Comparison of ENCODE assay signal across 8 cellular contexts in the genomic region with DNA sequence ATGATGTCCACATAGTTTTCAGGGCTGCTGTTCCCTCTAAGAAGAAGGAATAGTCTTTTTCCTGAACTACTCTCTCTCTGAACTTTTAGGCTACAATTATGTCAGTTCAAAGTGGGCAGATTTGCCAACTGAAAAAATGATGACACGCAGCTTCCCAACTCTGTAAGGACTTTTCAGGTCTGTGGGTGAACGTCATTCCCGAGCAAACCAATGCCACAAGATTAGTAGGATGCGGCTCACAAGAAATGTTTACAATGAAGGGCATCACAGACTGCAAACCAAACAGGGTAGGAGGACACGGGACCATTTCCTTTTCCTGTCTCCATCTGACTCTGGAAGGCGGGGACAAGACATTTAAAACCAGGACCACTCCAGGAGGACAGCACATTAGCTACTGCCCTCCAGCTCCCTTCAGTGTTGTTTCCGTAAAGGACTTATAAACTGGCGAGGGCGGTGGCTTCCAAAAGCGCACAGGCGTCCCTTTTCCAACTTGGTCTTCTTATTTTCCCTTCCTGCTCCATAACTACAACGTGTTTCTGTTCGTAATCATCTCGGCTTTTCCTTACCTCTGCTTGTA. TPM values are rescaled to one million over a fixed set of nuclear protein-coding genes. Genes with fewer than 3 reads are reported as not detected.
DNase-seq lines count a peak whose midpoint lies in the region; ATAC-seq, FAIRE-seq and TF ChIP-seq lines count a peak whose summit lies in the region.

No MANE protein-coding gene starts in this region.

- no peaks in the 10 kb centered on the region for H3K27me3 Mint-ChIP-seq in activated naive CD8-positive, alpha-beta T cell

- no peaks in the 10 kb centered on the region for H3K9me3 Mint-ChIP-seq in activated naive CD8-positive, alpha-beta T cell (ENCODE audit: low read depth)

- DNase-seq in NCI-H82 (lab: John Stamatoyannopoulos, UW) (peak; percentile 77), NCI-H82 treated with DMSO at 0.1 percent for 48 hours (lab: John Stamatoyannopoulos, UW; ENCODE audit: unreplicated experiment) (no peak), MG63 (peak; percentile 41), head of caudate nucleus (peak in 35 of 42 donors; percentile 4 to 64 (median 34)), omental fat pad (ENCODE audit: low spot score) (no peak), D721Med (ENCODE audit: insufficient read length, low spot score) (no peak)

- no peaks in the 10 kb centered on the region for H3K36me3 ChIP-seq in MG63

- FAIRE-seq in D721Med (lab: Jason Lieb, UNC) = no peak

- no peaks in the 10 kb centered on the region for H3K27me3 ChIP-seq in MG63

- H3K27ac Mint-ChIP-seq in activated naive CD8-positive, alpha-beta T cell = peak overlapping the region; percentile 97

- peak overlapping the region; percentile 99 for H3K4me3 Mint-ChIP-seq in activated naive CD8-positive, alpha-beta T cell

- TF ChIP-seq CTCF in omental fat pad (IDR thresholded peaks at IDR 0.05) (no peak), D721Med (IDR thresholded peaks at IDR 0.05; ENCODE audit: insufficient read depth, missing control alignments) (no peak)

- intact Hi-C loops in head of caudate nucleus (cut with DNase I) = loop anchor here (5.0 to 10.0 kb wide), 2 partner anchors 98 to 220 kb away; no protein-coding TSS in a partner anchor

- H3K4me1 Mint-ChIP-seq in activated naive CD8-positive, alpha-beta T cell (ENCODE audit: low read depth) = peaks cover 58% of the 10 kb centered on the region

- no peaks in the 10 kb centered on the region for H3K9me3 ChIP-seq in MG63

- peak overlapping the region; percentile 84 for H3K4me3 ChIP-seq in MG63

- peaks cover 6% of the 10 kb centered on the region for H3K36me3 Mint-ChIP-seq in activated naive CD8-positive, alpha-beta T cell

- ATAC-seq in GM21717 (IDR thresholded peaks at IDR 0.05; ENCODE audit: unreplicated experiment) (peak; percentile 38), omental fat pad (ENCODE audit: low FRiP score) (peak; percentile 49)

RNA-seq across cellular contexts. Expression of a gene that starts 0.5 kb away (rescaled TPM):
- 14.9 and 15.1 TPM in 2 replicates for total RNA-seq in MG63 (2014; rRNA removed; shearing (Covaris generic); ENCODE audit: low replicate concordance)
- 100 to 1,000 TPM in 1 of 4 donors, 10 to 100 TPM in 3; 48.9 to 108 (median 49.8) TPM for total RNA-seq in omental fat pad

Comparison
In these comparisons a context has a peak if more than half of its experiments do, and no peak if none do; other contexts are left out.
1. DNase-seq: peak in NCI-H82 (single experiment), MG63 (single experiment) and head of caudate nucleus (35 of 42); none in NCI-H82 treated with DMSO at 0.1 percent for 48 hours (single experiment), omental fat pad (single experiment) and D721Med (single experiment).